19 cellular contexts compared by ENCODE assay signal in the genomic region with DNA sequence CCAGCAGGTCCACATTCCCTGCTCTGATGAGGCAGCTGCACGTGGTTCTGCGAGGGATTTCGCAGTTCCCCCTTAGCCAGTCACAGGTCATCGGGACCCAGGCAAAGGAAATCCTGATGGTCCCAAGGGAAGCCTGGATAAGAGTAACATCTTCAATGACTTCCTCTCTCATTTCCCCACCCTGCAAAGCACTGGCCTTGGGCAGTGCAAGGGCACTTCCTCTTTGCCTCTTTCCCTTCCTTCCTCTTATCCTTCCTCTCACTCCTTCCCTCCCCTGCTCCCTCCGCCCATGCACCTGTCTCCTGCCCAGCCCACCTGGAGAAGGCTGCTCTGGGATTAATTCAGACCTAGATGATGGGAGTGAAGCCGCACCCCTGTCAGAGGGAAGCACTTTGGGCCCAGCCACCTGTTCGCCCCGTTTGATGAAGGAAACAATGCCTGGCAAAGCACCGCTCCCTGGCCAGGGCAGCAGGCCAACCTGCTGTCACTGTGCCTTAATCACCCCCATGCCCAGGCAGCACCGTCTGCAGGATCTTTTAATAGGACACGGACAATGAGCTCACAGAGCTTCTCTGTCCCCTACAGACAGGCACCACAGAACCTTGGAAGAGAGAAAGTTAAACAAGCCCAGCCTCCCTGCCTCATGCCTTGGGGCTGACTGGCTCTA.
DNase-seq lines count a peak whose midpoint lies in the region; ATAC-seq and TF ChIP-seq lines count a peak whose summit lies in the region.
"Had no signal": no experiment of that assay in that cellular context is flagged by ENCODE, and none has a peak within 500 bp of the region (broad histone marks: within the 10 kb centered on the region; RNA-seq: fewer than 3 reads in every experiment).

No MANE protein-coding gene starts in this region.

- WGBS in heart right ventricle, 2 donors: 34 to 41% methylated on average over 11 of the region's 11 CpGs
- WGBS in transverse colon (ENCODE audit: low coverage in 1 of 2), 2 donors: 23% methylated on average over 11 of the region's 11 CpGs; no CpG with 5 or more reads in 1 of the 2 donors

- H3K4me1 ChIP-seq in heart right ventricle (peaks cover 0 to 8% (median 0%) of the 10 kb centered on the region in 9 donors), transverse colon (peaks cover 0 to 15% (median 1%) of the 10 kb centered on the region in 4 donors)
- H3K4me1 ChIP-seq: neural progenitor cell, sigmoid colon, tibial nerve had no signal

- in situ Hi-C loops in transverse colon (cut with MboI; ENCODE audit: low pct_ligation_motif_present in 1 of 4, low pct_unique_long_range_greater_than_20kb in 1 of 4, low sequenced_read_pairs in 3 of 4): loop anchor here in 1 of 4 donors (25.0 kb wide), 1 partner anchor 295 kb away; a partner anchor contains a TSS

- peak; percentile 82 to 97 (median 94) for ATAC-seq in heart right ventricle
- ATAC-seq: activated T-cell treated with anti-CD3 and anti-CD28 coated beads, Interleukin-2, amount 50 U/mL, for 4 hours; effector memory CD8-positive, alpha-beta T cell had no signal

- H3K36me3 ChIP-seq in heart right ventricle (no peaks in the 10 kb centered on the region), transverse colon (no peaks in the 10 kb centered on the region)
- H3K36me3 ChIP-seq: neural progenitor cell, sigmoid colon, tibial nerve had no signal

- no peak for TF ChIP-seq CTCF in heart right ventricle (IDR thresholded peaks at IDR 0.05)
- no peak for TF ChIP-seq CTCF in transverse colon (IDR thresholded peaks at IDR 0.05)

- no peak for TF ChIP-seq EP300 in transverse colon (IDR thresholded peaks at IDR 0.05; ENCODE audit: low read depth)

- intact Hi-C loops in heart right ventricle (cut with DNase I) (no loop called here), transverse colon (cut with DNase I; ENCODE audit: low total_unique reads) (no loop called here)

- H3K9me3 ChIP-seq in heart right ventricle (no peaks in the 10 kb centered on the region), transverse colon (no peaks in the 10 kb centered on the region)
- H3K9me3 ChIP-seq: sigmoid colon, tibial nerve had no signal

- TF ChIP-seq POLR2A in transverse colon (IDR thresholded peaks at IDR 0.05): no peak

- DNase-seq in NCI-H82 (lab: John Stamatoyannopoulos, UW) (peak; percentile 17), NCI-H82 treated with DMSO at 0.1 percent for 48 hours (lab: John Stamatoyannopoulos, UW; ENCODE audit: unreplicated experiment) (no peak), NCI-H524 (lab: John Stamatoyannopoulos, UW) (peak; percentile 84 to 94), heart right ventricle (peak; percentile 36 to 48), transverse colon (peak; percentile 56), putamen (ENCODE audit: low spot score) (no peak), NCI-H2227 treated with DMSO at 0.1 percent for 48 hours (lab: John Stamatoyannopoulos, UW) (no peak), SIG-M5 (lab: John Stamatoyannopoulos, UW) (no peak)
- DNase-seq: activated CD4-positive, alpha-beta T cell treated with anti-CD3 and anti-CD28 coated beads, Interleukin-2, amount 50 U/mL, for 4 hours; activated T-cell treated with anti-CD3 and anti-CD28 coated beads, Interleukin-2, amount 50 U/mL, for 4 hours; Calu3; effector memory CD8-positive, alpha-beta T cell; NK-92 treated with Interleukin-12 subunit alpha and Interleukin-12 subunit beta, amount 100 ng/mL, for 24 hours; SHP77 treated with DMSO at 0.1 percent for 48 hours; sigmoid colon; stimulated activated CD4-positive, alpha-beta T cell treated with anti-CD3 and anti-CD28 coated beads, Interleukin-4, amount 100 ng/mL, for 24 hours; T1000 had no signal

- peak overlapping the region in 1 of 10 donors; percentile 34 for H3K27ac ChIP-seq in heart right ventricle
- H3K27ac ChIP-seq in transverse colon: peak overlapping the region in 3 of 4 donors; percentile 36 to 65 (median 52)
- H3K27ac ChIP-seq: neural progenitor cell, sigmoid colon, tibial nerve had no signal

- no peak overlapping the region for H3K4me3 ChIP-seq in heart right ventricle
- H3K4me3 ChIP-seq in transverse colon: no peak overlapping the region
- H3K4me3 ChIP-seq: neural progenitor cell, sigmoid colon, tibial nerve had no signal

- peaks cover 0 to 34% (median 20%) of the 10 kb centered on the region in 7 donors for H3K27me3 ChIP-seq in heart right ventricle
- no peaks in the 10 kb centered on the region for H3K27me3 ChIP-seq in transverse colon
- H3K27me3 ChIP-seq: neural progenitor cell had no signal

Comparison
In these comparisons a context has a peak if more than half of its experiments do, and no peak if none do; other contexts are left out.
1. DNase-seq: peak in NCI-H82 (single experiment), NCI-H524 (2 of 2), heart right ventricle (2 of 2) and transverse colon (single experiment); none in NCI-H82 treated with DMSO at 0.1 percent for 48 hours (single experiment), putamen (single experiment), NCI-H2227 treated with DMSO at 0.1 percent for 48 hours (single experiment) and SIG-M5 (single experiment).